15 cellular contexts compared by ENCODE assay signal in genomic region chr15:77009646-77010311, GRCh38. TPM values are rescaled to one million over a fixed set of nuclear protein-coding genes. Genes with fewer than 3 reads are reported as not detected.
DNase-seq lines count a peak whose midpoint lies in the region; ATAC-seq, FAIRE-seq and TF ChIP-seq lines count a peak whose summit lies in the region.
"Had no signal": no experiment of that assay in that cellular context is flagged by ENCODE, and none has a peak within 500 bp of the region (broad histone marks: within the 10 kb centered on the region; RNA-seq: fewer than 3 reads in every experiment).

No MANE protein-coding gene starts in this region.

- H3K27ac Mint-ChIP-seq in CD8-positive, alpha-beta T cell: peak overlapping the region; percentile 93
- peak overlapping the region; percentile 73 for H3K27ac Mint-ChIP-seq in activated CD8-positive, alpha-beta T cell treated with anti-CD3 and anti-CD28 coated beads for 36 hours
- H3K27ac Mint-ChIP-seq: nephron had no signal

- no peak for FAIRE-seq in kidney (lab: Jason Lieb, UNC)

- CTCF ChIA-PET in CD8-positive, alpha-beta T cell (lab: Charles Lee): no interaction called here
- CTCF ChIA-PET in activated CD8-positive, alpha-beta T cell treated with anti-CD3 and anti-CD28 coated beads for 36 hours (lab: Charles Lee): no interaction called here

- H3K36me3 Mint-ChIP-seq in CD8-positive, alpha-beta T cell: peaks cover 54% of the 10 kb centered on the region
- H3K36me3 Mint-ChIP-seq in activated CD8-positive, alpha-beta T cell treated with anti-CD3 and anti-CD28 coated beads for 36 hours (ENCODE audit: low read depth): peaks cover 61% of the 10 kb centered on the region

- H3K27me3 ChIP-seq in CD8-positive, alpha-beta T cell (ENCODE audit: insufficient read depth, low read length): no peaks in the 10 kb centered on the region
- no peaks in the 10 kb centered on the region for H3K27me3 ChIP-seq in suprapubic skin
- H3K27me3 ChIP-seq: gastroesophageal sphincter had no signal

- no peaks in the 10 kb centered on the region for H3K9me3 ChIP-seq in CD8-positive, alpha-beta T cell (ENCODE audit: low read length)
- H3K9me3 ChIP-seq in kidney (ENCODE audit: control insufficient read depth in 1 of 2, low read length in 2 of 2) (no peaks in the 10 kb centered on the region), suprapubic skin (no peaks in the 10 kb centered on the region)
- H3K9me3 ChIP-seq: gastroesophageal sphincter, thoracic aorta had no signal

- peaks cover 3% of the 10 kb centered on the region for H3K36me3 ChIP-seq in CD8-positive, alpha-beta T cell (ENCODE audit: insufficient read depth, low read length)
- no peaks in the 10 kb centered on the region for H3K36me3 ChIP-seq in kidney (ENCODE audit: control insufficient read depth in 1 of 2, insufficient read depth in 2 of 2, low read length in 2 of 2)
- no peaks in the 10 kb centered on the region for H3K36me3 ChIP-seq in suprapubic skin
- H3K36me3 ChIP-seq: gastroesophageal sphincter, thoracic aorta had no signal

- TF ChIP-seq CTCF in AG10803 (conservative IDR thresholded peaks at IDR 0.05; ENCODE audit: low read length) (no peak), kidney (IDR thresholded peaks at IDR 0.05; ENCODE audit: borderline replicate concordance, extremely low read depth, insufficient read depth) (no peak), suprapubic skin (IDR thresholded peaks at IDR 0.05) (no peak)
- no peak for TF ChIP-seq CTCF in CD8-positive, alpha-beta T cell (IDR thresholded peaks at IDR 0.05)
- no peak for TF ChIP-seq CTCF in activated CD8-positive, alpha-beta T cell treated with anti-CD3 and anti-CD28 coated beads for 36 hours (IDR thresholded peaks at IDR 0.05)

- peaks cover 90% of the 10 kb centered on the region for H3K4me1 Mint-ChIP-seq in CD8-positive, alpha-beta T cell (ENCODE audit: low read depth)
- H3K4me1 Mint-ChIP-seq in activated CD8-positive, alpha-beta T cell treated with anti-CD3 and anti-CD28 coated beads for 36 hours (ENCODE audit: low read depth): peaks cover 85% of the 10 kb centered on the region
- H3K4me1 Mint-ChIP-seq: nephron had no signal

- H3K9ac ChIP-seq in kidney (ENCODE audit: low read length in 2 of 2): no peak overlapping the region

- no peak for TF ChIP-seq POLR2A in suprapubic skin (IDR thresholded peaks at IDR 0.05)

- H3K4me3 ChIP-seq in AG10803 (ENCODE audit: low read length) (no peak overlapping the region), kidney (ENCODE audit: low read length in 2 of 2) (no peak overlapping the region), suprapubic skin (no peak overlapping the region)
- no peak overlapping the region for H3K4me3 ChIP-seq in CD8-positive, alpha-beta T cell (ENCODE audit: low read depth, low read length)
- H3K4me3 ChIP-seq: gastroesophageal sphincter, thoracic aorta had no signal

- DNase-seq in AG10803 (ENCODE audit: low read depth): peak; percentile 20
- peak in 1 of 7 experiments; percentile 6 for DNase-seq in CD8-positive, alpha-beta T cell
- no peak for DNase-seq in activated CD8-positive, alpha-beta T cell treated with anti-CD3 and anti-CD28 coated beads for 36 hours
- peak; percentile 61 for DNase-seq in kidney
- DNase-seq in NCI-H2107 (lab: John Stamatoyannopoulos, UW): no peak
- no peak for DNase-seq in suprapubic skin (ENCODE audit: low spot score in 2 of 2)
- DNase-seq in NCI-H1694 (lab: John Stamatoyannopoulos, UW): no peak
- no peak for DNase-seq in activated T-cell treated with anti-CD3 and anti-CD28 coated beads, Interleukin-2, amount 50 U/mL, for 48 hours
- DNase-seq: activated CD4-positive, alpha-beta T cell treated with anti-CD3 and anti-CD28 coated beads for 48 hours; amygdala; Calu3; NCI-H2081 treated with DMSO at 0.1 percent for 48 hours had no signal

- POLR2A ChIA-PET in CD8-positive, alpha-beta T cell (lab: Charles Lee): no interaction called here
- POLR2A ChIA-PET in activated CD8-positive, alpha-beta T cell treated with anti-CD3 and anti-CD28 coated beads for 36 hours (lab: Charles Lee): interaction anchor here (2.2 to 6.9 kb wide), 2 partner anchors 10 to 14 kb away, joined by 7 to 50 read pairs; partner anchors contain the start of gene PSTPIP1

- no peak for TF ChIP-seq EP300 in suprapubic skin (IDR thresholded peaks at IDR 0.05)

- peak overlapping the region; percentile 5 for H3K4me3 Mint-ChIP-seq in CD8-positive, alpha-beta T cell
- no peak overlapping the region for H3K4me3 Mint-ChIP-seq in activated CD8-positive, alpha-beta T cell treated with anti-CD3 and anti-CD28 coated beads for 36 hours
- H3K4me3 Mint-ChIP-seq: nephron had no signal

- no peak for ATAC-seq in CD8-positive, alpha-beta T cell
- no peak for ATAC-seq in activated CD8-positive, alpha-beta T cell treated with anti-CD3 and anti-CD28 coated beads for 36 hours
- ATAC-seq: gastroesophageal sphincter had no signal

- H3K9me3 Mint-ChIP-seq in CD8-positive, alpha-beta T cell: no peaks in the 10 kb centered on the region
- no peaks in the 10 kb centered on the region for H3K9me3 Mint-ChIP-seq in activated CD8-positive, alpha-beta T cell treated with anti-CD3 and anti-CD28 coated beads for 36 hours
- H3K9me3 Mint-ChIP-seq: nephron had no signal

- 81% methylated on average over 10 of the region's 14 CpGs for WGBS in suprapubic skin

- no peaks in the 10 kb centered on the region for H3K27me3 Mint-ChIP-seq in CD8-positive, alpha-beta T cell (ENCODE audit: low read depth)
- no peaks in the 10 kb centered on the region for H3K27me3 Mint-ChIP-seq in activated CD8-positive, alpha-beta T cell treated with anti-CD3 and anti-CD28 coated beads for 36 hours

- H3K27ac ChIP-seq in CD8-positive, alpha-beta T cell (ENCODE audit: low read depth, low read length): no peak overlapping the region
- H3K27ac ChIP-seq in kidney (ENCODE audit: low read depth in 2 of 2, low read length in 2 of 2) (no peak overlapping the region), suprapubic skin (no peak overlapping the region)
- H3K27ac ChIP-seq: gastroesophageal sphincter, thoracic aorta had no signal

- intact Hi-C loops in CD8-positive, alpha-beta T cell (cut with DNase I, micrococcal nuclease): no loop called here
- intact Hi-C loops in activated CD8-positive, alpha-beta T cell treated with anti-CD3 and anti-CD28 coated beads for 36 hours (cut with micrococcal nuclease): loop anchor here (5.0 to 10.0 kb wide), 2 partner anchors 37 to 105 kb away; partner anchors contain the start of gene SCAPER
- intact Hi-C loops in kidney (cut with DNase I): no loop called here

- H3K4me1 ChIP-seq in CD8-positive, alpha-beta T cell (ENCODE audit: insufficient read depth, low read length): peaks cover 67% of the 10 kb centered on the region
- no peaks in the 10 kb centered on the region for H3K4me1 ChIP-seq in kidney (ENCODE audit: control insufficient read depth in 1 of 2, insufficient read depth in 1 of 2, low read depth in 1 of 2, low read length in 2 of 2)
- H3K4me1 ChIP-seq in suprapubic skin: peaks cover 5% of the 10 kb centered on the region

RNA-seq across cellular contexts. Expression of gene PSTPIP1, which starts 14.9 kb away (rescaled TPM):
- total RNA-seq in CD8-positive, alpha-beta T cell: 10 to 100 TPM; 86.7 to 88.0 TPM
- total RNA-seq in activated CD8-positive, alpha-beta T cell treated with anti-CD3 and anti-CD28 coated beads for 36 hours: 100 to 1,000 TPM; 113 to 121 TPM
- total RNA-seq in kidney (22.1 TPM), suprapubic skin (1 to 10 TPM; 1.9 to 5.9 (median 2.6) TPM)
- 2.2 TPM for polyA plus RNA-seq in kidney (ENCODE audit: insufficient read depth, low read depth, low replicate concordance)
- total RNA-seq: Calu3 had no signal

Comparison
In these comparisons a context has a peak if more than half of its experiments do, and no peak if none do; other contexts are left out.
1. DNase-seq: peak in AG10803 (single experiment) and kidney (single experiment); none in activated CD8-positive, alpha-beta T cell treated with anti-CD3 and anti-CD28 coated beads for 36 hours (single experiment), NCI-H2107 (single experiment), suprapubic skin (0 of 2), NCI-H1694 (single experiment) and activated T-cell treated with anti-CD3 and anti-CD28 coated beads, Interleukin-2, amount 50 U/mL, for 48 hours (0 of 2).